ENCODE assay signal across 10 cellular contexts in the genomic region with DNA sequence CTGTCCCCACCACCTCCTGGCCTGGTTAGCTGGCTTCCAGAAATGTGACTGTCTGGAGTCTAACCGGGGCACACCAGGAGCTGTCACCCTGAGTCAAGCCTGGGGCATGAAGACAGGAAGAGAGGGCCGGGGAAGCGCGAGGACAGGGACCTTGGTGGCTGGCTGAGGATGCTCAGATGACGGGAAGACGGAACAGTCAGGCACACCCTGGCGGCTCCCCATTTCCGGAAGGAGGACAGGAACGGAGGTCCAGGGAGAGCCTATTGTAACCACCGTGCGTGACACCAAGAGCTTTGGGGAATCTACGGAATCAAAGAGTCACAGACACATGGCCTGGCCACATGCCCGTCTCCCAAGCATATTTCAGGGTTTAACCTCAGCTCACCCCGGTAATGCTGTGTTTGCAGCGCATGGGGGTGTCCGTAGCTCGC. TPM values are rescaled to one million over a fixed set of nuclear protein-coding genes. Genes with fewer than 3 reads are reported as not detected.
DNase-seq lines count a peak whose midpoint lies in the region; ATAC-seq and TF ChIP-seq lines count a peak whose summit lies in the region.
"Had no signal": no experiment of that assay in that cellular context is flagged by ENCODE, and none has a peak within 500 bp of the region (broad histone marks: within the 10 kb centered on the region; RNA-seq: fewer than 3 reads in every experiment).

No MANE protein-coding gene starts in this region.

- no peak for TF ChIP-seq CTCF in mucosa of descending colon (IDR thresholded peaks at IDR 0.05)
- no peak for TF ChIP-seq CTCF in esophagus squamous epithelium (IDR thresholded peaks at IDR 0.05)
- no peak for TF ChIP-seq CTCF in breast epithelium (IDR thresholded peaks at IDR 0.05)
- no peak for TF ChIP-seq CTCF in type B pancreatic cell (conservative IDR thresholded peaks at IDR 0.05)

- H3K27ac ChIP-seq in esophagus squamous epithelium (no peak overlapping the region), breast epithelium (no peak overlapping the region)
- H3K27ac ChIP-seq: cardiac muscle cell, upper lobe of right lung had no signal

- peaks cover 53 to 76% (median 62%) of the 10 kb centered on the region in 3 donors for H3K4me1 Mint-ChIP-seq in IgD-negative memory B cell
- peaks cover 78% of the 10 kb centered on the region for H3K4me1 Mint-ChIP-seq in activated T-cell treated with anti-CD3 and anti-CD28 coated beads, Interleukin-2, amount 50 U/mL, for 4 hours (ENCODE audit: low read depth)
- H3K4me1 Mint-ChIP-seq in type B pancreatic cell (ENCODE audit: unreplicated experiment): peaks cover 20% of the 10 kb centered on the region

- TF ChIP-seq POLR2A in esophagus squamous epithelium (IDR thresholded peaks at IDR 0.05) (no peak), breast epithelium (IDR thresholded peaks at IDR 0.05) (no peak)

- no peaks in the 10 kb centered on the region for H3K4me1 ChIP-seq in mucosa of descending colon (ENCODE audit: low read depth)
- peaks cover 0 to 28% (median 0%) of the 10 kb centered on the region in 3 donors for H3K4me1 ChIP-seq in esophagus squamous epithelium
- H3K4me1 ChIP-seq in breast epithelium: no peaks in the 10 kb centered on the region

- peaks cover 0 to 11% (median 0%) of the 10 kb centered on the region in 4 donors for H3K27me3 ChIP-seq in esophagus squamous epithelium
- H3K27me3 ChIP-seq in breast epithelium: no peaks in the 10 kb centered on the region
- H3K27me3 ChIP-seq: cardiac muscle cell, upper lobe of right lung had no signal

- H3K27me3 Mint-ChIP-seq in IgD-negative memory B cell: no peaks in the 10 kb centered on the region
- no peaks in the 10 kb centered on the region for H3K27me3 Mint-ChIP-seq in activated T-cell treated with anti-CD3 and anti-CD28 coated beads, Interleukin-2, amount 50 U/mL, for 4 hours (ENCODE audit: low read depth)
- peaks cover 9% of the 10 kb centered on the region for H3K27me3 Mint-ChIP-seq in type B pancreatic cell

- peak; percentile 30 to 44 for ATAC-seq in activated T-cell treated with anti-CD3 and anti-CD28 coated beads, Interleukin-2, amount 50 U/mL, for 4 hours
- no peak for ATAC-seq in mucosa of descending colon
- ATAC-seq in HG03378 (IDR thresholded peaks at IDR 0.05; ENCODE audit: unreplicated experiment): no peak
- ATAC-seq: upper lobe of right lung had no signal

- peak; percentile 81 for DNase-seq in AG08395 (ENCODE audit: low spot score)
- DNase-seq in activated T-cell treated with anti-CD3 and anti-CD28 coated beads, Interleukin-2, amount 50 U/mL, for 4 hours: peak; percentile 19
- DNase-seq in mucosa of descending colon: peak in 2 of 3 donors; percentile 13 to 56
- no peak for DNase-seq in esophagus squamous epithelium (lab: John Stamatoyannopoulos, UW)
- DNase-seq in breast epithelium (ENCODE audit: low spot score in 2 of 2): no peak
- DNase-seq in type B pancreatic cell (ENCODE audit: extremely low spot score, unreplicated experiment): no peak
- DNase-seq: upper lobe of right lung had no signal

- H3K9me3 ChIP-seq in mucosa of descending colon (no peaks in the 10 kb centered on the region), esophagus squamous epithelium (no peaks in the 10 kb centered on the region), breast epithelium (no peaks in the 10 kb centered on the region)
- H3K9me3 ChIP-seq: upper lobe of right lung had no signal

- H3K4me3 Mint-ChIP-seq in IgD-negative memory B cell: peak overlapping the region in 3 of 4 donors; percentile 72 to 93 (median 92)
- no peak overlapping the region for H3K4me3 Mint-ChIP-seq in activated T-cell treated with anti-CD3 and anti-CD28 coated beads, Interleukin-2, amount 50 U/mL, for 4 hours
- H3K4me3 Mint-ChIP-seq in type B pancreatic cell: no peak overlapping the region

- no peaks in the 10 kb centered on the region for H3K9me3 Mint-ChIP-seq in IgD-negative memory B cell
- no peaks in the 10 kb centered on the region for H3K9me3 Mint-ChIP-seq in activated T-cell treated with anti-CD3 and anti-CD28 coated beads, Interleukin-2, amount 50 U/mL, for 4 hours
- H3K9me3 Mint-ChIP-seq in type B pancreatic cell: no peaks in the 10 kb centered on the region

- H3K4me3 ChIP-seq in mucosa of descending colon (no peak overlapping the region), esophagus squamous epithelium (no peak overlapping the region), breast epithelium (no peak overlapping the region)
- H3K4me3 ChIP-seq: cardiac muscle cell, upper lobe of right lung had no signal

- H3K27ac Mint-ChIP-seq in IgD-negative memory B cell (peak overlapping the region; percentile 88 to 96 (median 94)), type B pancreatic cell (no peak overlapping the region)

- no peaks in the 10 kb centered on the region for H3K36me3 ChIP-seq in mucosa of descending colon (ENCODE audit: low read depth)
- no peaks in the 10 kb centered on the region for H3K36me3 ChIP-seq in esophagus squamous epithelium
- no peaks in the 10 kb centered on the region for H3K36me3 ChIP-seq in breast epithelium
- H3K36me3 ChIP-seq: cardiac muscle cell, upper lobe of right lung had no signal

- 81 to 84% methylated on average over 8 to 16 of the region's 17 CpGs for WGBS in esophagus squamous epithelium, 2 donors

- H3K36me3 Mint-ChIP-seq in IgD-negative memory B cell (peaks cover 3% of the 10 kb centered on the region), type B pancreatic cell (peaks cover 4% of the 10 kb centered on the region)
- H3K36me3 Mint-ChIP-seq in activated T-cell treated with anti-CD3 and anti-CD28 coated beads, Interleukin-2, amount 50 U/mL, for 4 hours (ENCODE audit: insufficient read depth): no peaks in the 10 kb centered on the region

- intact Hi-C loops in mucosa of descending colon (cut with DNase I, micrococcal nuclease): no loop called here
- intact Hi-C loops in esophagus squamous epithelium (cut with DNase I): loop anchor here (10.0 kb wide), 1 partner anchor 112 kb away; no protein-coding TSS in a partner anchor
- intact Hi-C loops in breast epithelium (cut with DNase I; ENCODE audit: low total_unique reads): no loop called here

RNA-seq across cellular contexts. Expression of gene SDK2, which starts 51.7 kb away (rescaled TPM):
- polyA plus RNA-seq in IgD-negative memory B cell: 3.3 TPM
- total RNA-seq in activated T-cell treated with anti-CD3 and anti-CD28 coated beads, Interleukin-2, amount 50 U/mL, for 4 hours: under 1 TPM; 0.08 to 0.20 (median 0.08) TPM
- 1 to 10 TPM; 1.2 to 1.6 (median 1.3) TPM for total RNA-seq in mucosa of descending colon
- 1 to 10 TPM; 1.7 to 5.5 (median 2.4) TPM for total RNA-seq in esophagus squamous epithelium
- total RNA-seq in breast epithelium: 1 to 10 TPM in 2 of 3 donors, under 1 TPM in 1; 0.16 to 2.9 (median 2.6) TPM
- 4.6 and 47.3 TPM in 2 replicates for total RNA-seq in type B pancreatic cell (ENCODE audit: low replicate concordance)

Comparison
In these comparisons a context has a peak if more than half of its experiments do, and no peak if none do; other contexts are left out.
1. DNase-seq: peak in AG08395 (single experiment), activated T-cell treated with anti-CD3 and anti-CD28 coated beads, Interleukin-2, amount 50 U/mL, for 4 hours (single experiment) and mucosa of descending colon (2 of 3); none in esophagus squamous epithelium (single experiment), breast epithelium (0 of 2) and type B pancreatic cell (single experiment).
2. H3K4me3 Mint-ChIP-seq: peak in IgD-negative memory B cell (3 of 4); none in activated T-cell treated with anti-CD3 and anti-CD28 coated beads, Interleukin-2, amount 50 U/mL, for 4 hours (single experiment) and type B pancreatic cell (single experiment).
3. ATAC-seq: peak in activated T-cell treated with anti-CD3 and anti-CD28 coated beads, Interleukin-2, amount 50 U/mL, for 4 hours (2 of 2); none in mucosa of descending colon (single experiment) and HG03378 (single experiment).